12 cellular contexts compared by ENCODE assay signal in genomic region chr6:163338671-163339405, GRCh38.
DNase-seq lines count a peak whose midpoint lies in the region; ATAC-seq, FAIRE-seq and TF ChIP-seq lines count a peak whose summit lies in the region.
"Had no signal": no experiment of that assay in that cellular context is flagged by ENCODE, and none has a peak within 500 bp of the region (broad histone marks: within the 10 kb centered on the region; RNA-seq: fewer than 3 reads in every experiment).

No MANE protein-coding gene starts in this region.

- 38% methylated on average over 9 of the region's 12 CpGs for WGBS in HepG2 (ENCODE audit: low lambda C conversion rate)
- WGBS in right lobe of liver (ENCODE audit: insufficient coverage, low coverage, low lambda C conversion rate, missing lambda C conversion rate) = 76% methylated on average over 9 of the region's 12 CpGs
- whole genome bisulfite sequencing in endodermal cell (ENCODE audit: insufficient coverage in 1 of 2, insufficient read length in 1 of 2), 2 experiments = 56 to 71% methylated on average over 11 to 12 of the region's 12 CpGs

- TF ChIP-seq POLR2A in HepG2 (IDR thresholded peaks at IDR 0.05; ENCODE audit: insufficient read depth in 1 of 2, low read depth in 2 of 2, low read length in 2 of 2) (no peak), right lobe of liver (IDR thresholded peaks at IDR 0.05) (no peak)

- no TSS peak for BruUV-seq in HepG2 (replicated peaks; lab: Mats Ljungman, UMichigan)

- TF ChIP-seq EP300 in HepG2 (IDR thresholded peaks at IDR 0.05; ENCODE audit: low read depth in 2 of 2, low read length in 2 of 2) (no peak), HepG2 (CRISPR knock-in tag; IDR thresholded peaks at IDR 0.05; ENCODE audit: borderline replicate concordance) (no peak)

- DNase-seq in HepG2 (ENCODE audit: low spot score) (no peak), right lobe of liver (no peak), endodermal cell (no peak), lower lobe of right lung (no peak), upper lobe of right lung (no peak)
- no peak for DNase-seq in activated T-cell treated with anti-CD3 and anti-CD28 coated beads, Interleukin-2, amount 50 U/mL, for 48 hours
- DNase-seq: ACHN; activated CD4-positive, alpha-beta T cell treated with anti-CD3 and anti-CD28 coated beads, Interleukin-2, amount 50 U/mL, for 4 hours; NCI-H1930; stimulated activated CD4-positive, alpha-beta T cell treated with anti-CD3 and anti-CD28 coated beads, Interleukin-12 subunit alpha, Interleukin-12 subunit beta, amount 100 ng/mL, for 4 hours had no signal

- no peaks in the 10 kb centered on the region for H4K20me1 ChIP-seq in HepG2 (ENCODE audit: insufficient read depth, low read length)

- POLR2A ChIA-PET in HepG2 (lab: Yijun Ruan, JAX) = no interaction called here

- in situ Hi-C loops in HepG2 (cut with HindIII; ENCODE audit: extremely low pct_ligation_motif_present, low pct_unique_long_range_greater_than_20kb) = no loop called here

- TF ChIP-seq CTCF in HepG2 (CRISPR knock-in tag; IDR thresholded peaks at IDR 0.05) (no peak), right lobe of liver (IDR thresholded peaks at IDR 0.05) (no peak), endodermal cell (conservative IDR thresholded peaks at IDR 0.05) (no peak), lower lobe of right lung (IDR thresholded peaks at IDR 0.05) (no peak), upper lobe of right lung (IDR thresholded peaks at IDR 0.05) (no peak)

- H3K4me1 ChIP-seq in HepG2 (ENCODE audit: insufficient read depth, low read length) (no peaks in the 10 kb centered on the region), right lobe of liver (peaks cover 0 to 5% (median 0%) of the 10 kb centered on the region in 4 donors), endodermal cell (ENCODE audit: control insufficient read depth, insufficient read depth, low read length) (peaks cover 4% of the 10 kb centered on the region), lower lobe of right lung (peaks cover 25% of the 10 kb centered on the region), upper lobe of right lung (peaks cover 24% of the 10 kb centered on the region)

- H3K4me2 ChIP-seq in HepG2 (ENCODE audit: low read depth, low read length) = no peak overlapping the region

- peaks cover 2% of the 10 kb centered on the region for H3K27me3 Mint-ChIP-seq in endodermal cell (ENCODE audit: insufficient read depth)

- peaks cover 3% of the 10 kb centered on the region for H3K4me1 Mint-ChIP-seq in endodermal cell

- no peak overlapping the region for H3K27ac ChIP-seq in HepG2 (ENCODE audit: extremely low read length, insufficient read depth, low read length)
- H3K27ac ChIP-seq in right lobe of liver = no peak overlapping the region
- H3K27ac ChIP-seq in endodermal cell (ENCODE audit: low read depth, low read length) = peak overlapping the region; percentile 94
- peak overlapping the region; percentile 8 for H3K27ac ChIP-seq in lower lobe of right lung
- H3K27ac ChIP-seq in upper lobe of right lung = peak overlapping the region; percentile 30

- FAIRE-seq in HepG2 (lab: Jason Lieb, UNC) = no peak

- H3K9me3 ChIP-seq in HepG2 (ENCODE audit: low read length) (no peaks in the 10 kb centered on the region), right lobe of liver (no peaks in the 10 kb centered on the region), endodermal cell (ENCODE audit: control insufficient read depth, low read length) (no peaks in the 10 kb centered on the region), lower lobe of right lung (no peaks in the 10 kb centered on the region), upper lobe of right lung (no peaks in the 10 kb centered on the region)

- no peaks in the 10 kb centered on the region for H3K36me3 ChIP-seq in HepG2 (replicated peaks in 1 of 2; ENCODE audit: control insufficient read depth in 1 of 2, insufficient read depth in 2 of 2, low read length in 2 of 2)
- no peaks in the 10 kb centered on the region for H3K36me3 ChIP-seq in right lobe of liver
- no peaks in the 10 kb centered on the region for H3K36me3 ChIP-seq in endodermal cell (ENCODE audit: control insufficient read depth, insufficient read depth, low read length)
- H3K36me3 ChIP-seq in lower lobe of right lung = no peaks in the 10 kb centered on the region
- no peaks in the 10 kb centered on the region for H3K36me3 ChIP-seq in upper lobe of right lung

- no peak overlapping the region for H3K27ac Mint-ChIP-seq in endodermal cell

- H3K79me2 ChIP-seq in HepG2 (ENCODE audit: insufficient read depth, low read length) = no peaks in the 10 kb centered on the region

- CTCF ChIA-PET in HepG2 (lab: Yijun Ruan, JAX; ENCODE audit: low intra/inter-chr PET ratio, low total read pairs) = no interaction called here

- no peak overlapping the region for H2AFZ ChIP-seq in HepG2 (ENCODE audit: low read length)

- TF ChIP-seq RAD21 in HepG2 (CRISPR knock-in tag; IDR thresholded peaks at IDR 0.05) = no peak

- H3K27me3 ChIP-seq in HepG2 (ENCODE audit: control insufficient read depth in 1 of 2, insufficient read depth in 2 of 2, low read length in 2 of 2) (peaks cover 0 to 22% of the 10 kb centered on the region in 2 experiments; a peak in 2 of 5 replicates), right lobe of liver (no peaks in the 10 kb centered on the region), endodermal cell (ENCODE audit: control insufficient read depth, insufficient read depth, low read length, poor library complexity, severe bottlenecking) (no peaks in the 10 kb centered on the region), lower lobe of right lung (ENCODE audit: low read depth) (no peaks in the 10 kb centered on the region), upper lobe of right lung (no peaks in the 10 kb centered on the region)

- ATAC-seq in HepG2 (peak; percentile 17; the same call in 1 of the 3 replicates), right lobe of liver (no peak), lower lobe of right lung (no peak), upper lobe of right lung (peak; percentile 4), HG02588 (IDR thresholded peaks at IDR 0.05; ENCODE audit: unreplicated experiment) (no peak), GM18861 (IDR thresholded peaks at IDR 0.05; ENCODE audit: unreplicated experiment) (no peak)

- H3K4me3 Mint-ChIP-seq in endodermal cell = no peak overlapping the region

- no peak overlapping the region for H3K9ac ChIP-seq in HepG2 (ENCODE audit: insufficient read depth, low read depth, low read length)
- H3K9ac ChIP-seq in endodermal cell (ENCODE audit: extremely low read depth, low read length, poor library complexity, severe bottlenecking) = no peak overlapping the region

- H3K4me3 ChIP-seq in HepG2 (replicated peaks in 1 of 3; ENCODE audit: insufficient read depth in 1 of 3, low read depth in 2 of 3, low read length in 3 of 3) (no peak overlapping the region), right lobe of liver (no peak overlapping the region), endodermal cell (ENCODE audit: low read length) (no peak overlapping the region), lower lobe of right lung (no peak overlapping the region), upper lobe of right lung (no peak overlapping the region)

- no peaks in the 10 kb centered on the region for H3K36me3 Mint-ChIP-seq in endodermal cell (ENCODE audit: low read depth)

- intact Hi-C loops in HepG2 (cut with micrococcal nuclease; ENCODE audit: unreplicated experiment) = no loop called here
- intact Hi-C loops in right lobe of liver (cut with DNase I) = no loop called here
- intact Hi-C loops in lower lobe of right lung (cut with DNase I) = no loop called here
- intact Hi-C loops in upper lobe of right lung (cut with DNase I) = no loop called here

- H3K9me3 Mint-ChIP-seq in endodermal cell = no peaks in the 10 kb centered on the region

TF ChIP-seq in HepG2, 621 proteins besides CTCF, POLR2A, EP300 and RAD21:
- TF ChIP-seq ZNF704 (CRISPR knock-in tag; IDR thresholded peaks at IDR 0.05; ENCODE audit: borderline replicate concordance) (no peak), SMARCC2 (IDR thresholded peaks at IDR 0.05) (no peak), SNRNP70 (IDR thresholded peaks at IDR 0.05; ENCODE audit: low read depth, low read length) (no peak)

Comparison
In these comparisons a context has a peak if more than half of its experiments do, and no peak if none do; other contexts are left out.
1. ATAC-seq: peak in HepG2 (single experiment) and upper lobe of right lung (single experiment); none in right lobe of liver (0 of 4), lower lobe of right lung (0 of 2), HG02588 (single experiment) and GM18861 (single experiment).
2. H3K27ac ChIP-seq: peak in endodermal cell (single experiment), lower lobe of right lung (single experiment) and upper lobe of right lung (single experiment); none in HepG2 (single experiment) and right lobe of liver (0 of 3).